Comparison of ENCODE assay signal across 27 cellular contexts in the genomic region with DNA sequence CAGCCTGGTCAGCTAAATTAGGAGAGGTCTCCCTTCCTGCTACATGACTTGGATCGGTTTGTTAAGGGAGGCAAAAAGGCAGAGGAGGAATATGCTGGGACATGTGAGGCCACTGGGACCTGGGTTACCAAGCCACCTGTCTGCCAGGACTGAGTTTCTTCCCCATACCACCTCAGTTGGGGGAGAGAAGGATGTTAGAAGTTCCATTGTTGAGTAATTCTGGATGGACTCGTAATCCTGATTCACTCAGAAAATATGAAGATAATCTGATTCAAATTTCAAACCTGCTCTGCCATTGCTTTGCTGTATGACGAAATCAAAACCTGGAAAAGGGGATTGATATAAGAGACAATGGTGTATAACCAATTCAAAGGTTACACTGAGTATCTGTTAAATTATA.
DNase-seq lines count a peak whose midpoint lies in the region; TF ChIP-seq lines count a peak whose summit lies in the region.
"Had no signal": no experiment of that assay in that cellular context is flagged by ENCODE, and none has a peak within 500 bp of the region (broad histone marks: within the 10 kb centered on the region; RNA-seq: fewer than 3 reads in every experiment).

No MANE protein-coding gene starts in this region.

- H3K4me1 Mint-ChIP-seq in MCF 10A (ENCODE audit: insufficient read depth, unreplicated experiment), result no peaks in the 10 kb centered on the region
- no peaks in the 10 kb centered on the region for H3K4me1 Mint-ChIP-seq in activated CD4-positive, alpha-beta memory T cell treated with anti-CD3 and anti-CD28 coated beads for 36 hours (ENCODE audit: low read depth)
- H3K4me1 Mint-ChIP-seq: activated naive CD8-positive, alpha-beta T cell treated with anti-CD3 and anti-CD28 coated beads, Interleukin-2, amount 50 U/mL, for 24 hours; immature natural killer cell; natural killer cell had no signal

- CTCF ChIA-PET in MCF 10A (lab: Yijun Ruan, JAX) (no interaction called here), RWPE1 (lab: Yijun Ruan, JAX) (no interaction called here)
- CTCF ChIA-PET in activated CD4-positive, alpha-beta memory T cell treated with anti-CD3 and anti-CD28 coated beads for 36 hours (lab: Charles Lee), result no interaction called here

- intact Hi-C loops in MCF 10A (cut with micrococcal nuclease) (no loop called here), breast epithelium (cut with DNase I; ENCODE audit: low total_unique reads) (no loop called here)
- intact Hi-C loops in activated CD4-positive, alpha-beta memory T cell treated with anti-CD3 and anti-CD28 coated beads for 36 hours (cut with micrococcal nuclease), result no loop called here

- H3K9me3 ChIP-seq in breast epithelium, result no peaks in the 10 kb centered on the region
- H3K9me3 ChIP-seq: pancreas, sigmoid colon, transverse colon had no signal

- no peak for TF ChIP-seq POLR2A in breast epithelium (IDR thresholded peaks at IDR 0.05)

- H3K4me1 ChIP-seq in breast epithelium, result no peaks in the 10 kb centered on the region
- H3K4me1 ChIP-seq: pancreas, sigmoid colon, transverse colon had no signal

- no peaks in the 10 kb centered on the region for H3K9me3 Mint-ChIP-seq in MCF 10A (ENCODE audit: unreplicated experiment)
- H3K9me3 Mint-ChIP-seq in activated CD4-positive, alpha-beta memory T cell treated with anti-CD3 and anti-CD28 coated beads for 36 hours, result no peaks in the 10 kb centered on the region
- H3K9me3 Mint-ChIP-seq: activated naive CD8-positive, alpha-beta T cell treated with anti-CD3 and anti-CD28 coated beads, Interleukin-2, amount 50 U/mL, for 24 hours; natural killer cell had no signal

- TF ChIP-seq CTCF in MCF 10A (IDR thresholded peaks at IDR 0.05; ENCODE audit: unreplicated experiment), result no peak
- no peak for TF ChIP-seq CTCF in breast epithelium (IDR thresholded peaks at IDR 0.05)
- TF ChIP-seq CTCF in RWPE1 (conservative IDR thresholded peaks at IDR 0.05; ENCODE audit: low read depth), result no peak
- TF ChIP-seq CTCF in fibroblast of mammary gland (conservative IDR thresholded peaks at IDR 0.05; ENCODE audit: control insufficient read depth, insufficient read depth, low read depth, low read length), result no peak

- H3K36me3 ChIP-seq in breast epithelium, result no peaks in the 10 kb centered on the region
- H3K36me3 ChIP-seq: brain microvascular endothelial cell, pancreas, sigmoid colon, transverse colon had no signal

- H3K27ac ChIP-seq in breast epithelium (no peak overlapping the region), RWPE1 (no peak overlapping the region)
- H3K27ac ChIP-seq: brain microvascular endothelial cell, coronary artery, pancreas, sigmoid colon, transverse colon had no signal

- H3K4me3 Mint-ChIP-seq in MCF 10A (ENCODE audit: unreplicated experiment), result no peak overlapping the region
- no peak overlapping the region for H3K4me3 Mint-ChIP-seq in activated CD4-positive, alpha-beta memory T cell treated with anti-CD3 and anti-CD28 coated beads for 36 hours
- H3K4me3 Mint-ChIP-seq: activated naive CD8-positive, alpha-beta T cell treated with anti-CD3 and anti-CD28 coated beads, Interleukin-2, amount 50 U/mL, for 24 hours; immature natural killer cell; natural killer cell; WTC11 had no signal

- H3K27me3 ChIP-seq in breast epithelium, result peaks cover 0 to 27% of the 10 kb centered on the region in 2 donors
- H3K27me3 ChIP-seq: brain microvascular endothelial cell, sigmoid colon, transverse colon had no signal

- POLR2A ChIA-PET in MCF 10A (lab: Yijun Ruan, JAX), result no interaction called here
- POLR2A ChIA-PET in RWPE1 (lab: Yijun Ruan, JAX; ENCODE audit: low non-redundant PET), result no interaction called here
- POLR2A ChIA-PET in activated CD4-positive, alpha-beta memory T cell treated with anti-CD3 and anti-CD28 coated beads for 36 hours (lab: Charles Lee), result no interaction called here

- H3K27me3 Mint-ChIP-seq in MCF 10A (ENCODE audit: insufficient read depth, unreplicated experiment), result peaks cover 25% of the 10 kb centered on the region
- H3K27me3 Mint-ChIP-seq in activated CD4-positive, alpha-beta memory T cell treated with anti-CD3 and anti-CD28 coated beads for 36 hours, result no peaks in the 10 kb centered on the region
- H3K27me3 Mint-ChIP-seq: activated naive CD8-positive, alpha-beta T cell treated with anti-CD3 and anti-CD28 coated beads, Interleukin-2, amount 50 U/mL, for 24 hours had no signal

- DNase-seq in MCF 10A (ENCODE audit: unreplicated experiment) (peak; percentile 41), breast epithelium (ENCODE audit: low spot score in 2 of 2) (no peak), RWPE1 (ENCODE audit: low spot score) (peak; percentile 41), fibroblast of mammary gland (ENCODE audit: low read depth) (peak; percentile 32), NCI-H1105 treated with DMSO at 0.1 percent for 48 hours (lab: John Stamatoyannopoulos, UW) (no peak), NCI-H1092 treated with DMSO at 0.1 percent for 48 hours (lab: John Stamatoyannopoulos, UW) (no peak), NCI-H187 (lab: John Stamatoyannopoulos, UW) (no peak)
- no peak for DNase-seq in activated CD4-positive, alpha-beta memory T cell treated with anti-CD3 and anti-CD28 coated beads for 36 hours
- DNase-seq: 8988T; activated CD4-positive, alpha-beta T cell treated with anti-CD3 and anti-CD28 coated beads, Interleukin-2, amount 50 U/mL, for 4 hours; activated CD8-positive, alpha-beta memory T cell treated with anti-CD3 and anti-CD28 coated beads, Interleukin-2, amount 50 U/mL, for 48 hours; activated naive CD8-positive, alpha-beta T cell treated with anti-CD3 and anti-CD28 coated beads, Interleukin-2, amount 50 U/mL, for 24 hours; brain microvascular endothelial cell; C1 segment of cervical spinal cord; immature natural killer cell; left ventricle myocardium superior; midbrain; natural killer cell; NCI-H1436; NCI-H510A treated with DMSO at 0.1 percent for 48 hours; pancreas; sigmoid colon; stimulated activated CD8-positive, alpha-beta memory T cell treated with anti-CD3 and anti-CD28 coated beads, Interleukin-4, amount 100 ng/mL, for 48 hours; T-helper 9 cell; transverse colon had no signal

- H3K27ac Mint-ChIP-seq in MCF 10A (ENCODE audit: low read depth, unreplicated experiment), result no peak overlapping the region
- H3K27ac Mint-ChIP-seq in activated CD4-positive, alpha-beta memory T cell treated with anti-CD3 and anti-CD28 coated beads for 36 hours, result no peak overlapping the region
- H3K27ac Mint-ChIP-seq: activated naive CD8-positive, alpha-beta T cell treated with anti-CD3 and anti-CD28 coated beads, Interleukin-2, amount 50 U/mL, for 24 hours; immature natural killer cell; natural killer cell; WTC11 had no signal

- H3K4me3 ChIP-seq in breast epithelium (no peak overlapping the region), fibroblast of mammary gland (ENCODE audit: control insufficient read depth, low read depth, low read length) (no peak overlapping the region)
- H3K4me3 ChIP-seq: coronary artery, pancreas, sigmoid colon, transverse colon had no signal

- no TSS peak for BruUV-seq in MCF 10A (replicated peaks; lab: Mats Ljungman, UMichigan)

- H3K36me3 Mint-ChIP-seq in MCF 10A (ENCODE audit: insufficient read depth, unreplicated experiment), result no peaks in the 10 kb centered on the region
- no peaks in the 10 kb centered on the region for H3K36me3 Mint-ChIP-seq in activated CD4-positive, alpha-beta memory T cell treated with anti-CD3 and anti-CD28 coated beads for 36 hours
- H3K36me3 Mint-ChIP-seq: immature natural killer cell, natural killer cell had no signal

Comparison
In these comparisons a context has a peak if more than half of its experiments do, and no peak if none do; other contexts are left out.
1. DNase-seq: peak in MCF 10A (single experiment), RWPE1 (single experiment) and fibroblast of mammary gland (single experiment); none in breast epithelium (0 of 2), NCI-H1105 treated with DMSO at 0.1 percent for 48 hours (single experiment), activated CD4-positive, alpha-beta memory T cell treated with anti-CD3 and anti-CD28 coated beads for 36 hours (single experiment), NCI-H1092 treated with DMSO at 0.1 percent for 48 hours (single experiment) and NCI-H187 (0 of 2).